19 cellular contexts compared by ENCODE assay signal in genomic region chr1:167065481-167065880, GRCh38. TPM values are rescaled to one million over a fixed set of nuclear protein-coding genes. Genes with fewer than 3 reads are reported as not detected.
"Had no signal": no experiment of that assay in that cellular context is flagged by ENCODE, and none has a peak within 500 bp of the region (broad histone marks: within the 10 kb centered on the region; RNA-seq: fewer than 3 reads in every experiment).

No MANE protein-coding gene starts in this region.

- H3K27me3 ChIP-seq: dorsolateral prefrontal cortex, hepatocyte, right atrium auricular region, thyroid gland had no signal

- H3K9me3 ChIP-seq: right atrium auricular region, thyroid gland had no signal

- DNase-seq: activated B cell treated with CpG ODN at 0.5 μM for 24 hours; activated CD4-positive, alpha-beta memory T cell treated with anti-CD3 and anti-CD28 coated beads, Interleukin-2, amount 10 ng/mL, durations not matched to agents 7 days and 5 days; activated CD4-positive, alpha-beta T cell treated with anti-CD3 and anti-CD28 coated beads for 4 hours; activated CD8-positive, alpha-beta memory T cell treated with anti-CD3 and anti-CD28 coated beads, Interleukin-2, amount 10 ng/mL, durations not matched to agents 7 days and 5 days; dorsolateral prefrontal cortex; foreskin fibroblast; stimulated activated CD4-positive, alpha-beta T cell treated with anti-CD3 and anti-CD28 coated beads, Interleukin-2, amount 100 ng/mL, for 24 hours; stimulated activated naive CD4-positive, alpha-beta T cell treated with Interleukin-2 at 50 U/mL for 16 hours; thyroid gland had no signal

- H3K36me3 Mint-ChIP-seq: activated CD8-positive, alpha-beta memory T cell treated with anti-CD3 and anti-CD28 coated beads, Interleukin-2, amount 10 ng/mL, durations not matched to agents 7 days and 5 days; activated naive CD8-positive, alpha-beta T cell; mesothelial cell of epicardium had no signal

- H3K4me1 Mint-ChIP-seq: activated B cell treated with CpG ODN at 0.5 μM for 24 hours had no signal

- H3K4me1 ChIP-seq: right atrium auricular region, thyroid gland had no signal

- H3K4me3 ChIP-seq: hepatocyte, lung, right atrium auricular region, thyroid gland had no signal

- H3K9me3 Mint-ChIP-seq: activated B cell treated with CpG ODN at 0.5 μM for 24 hours; activated CD4-positive, alpha-beta memory T cell treated with anti-CD3 and anti-CD28 coated beads, Interleukin-2, amount 10 ng/mL, durations not matched to agents 7 days and 5 days; mesothelial cell of epicardium had no signal

- H3K27ac ChIP-seq: epithelial cell of prostate, hepatocyte, right atrium auricular region, thyroid gland had no signal

- H3K4me3 Mint-ChIP-seq: activated B cell treated with CpG ODN at 0.5 μM for 24 hours; activated CD4-positive, alpha-beta memory T cell treated with anti-CD3 and anti-CD28 coated beads, Interleukin-2, amount 10 ng/mL, durations not matched to agents 7 days and 5 days; activated CD8-positive, alpha-beta memory T cell treated with anti-CD3 and anti-CD28 coated beads, Interleukin-2, amount 10 ng/mL, durations not matched to agents 7 days and 5 days; activated naive CD8-positive, alpha-beta T cell; mesothelial cell of epicardium had no signal

- H3K27ac Mint-ChIP-seq: activated B cell treated with CpG ODN at 0.5 μM for 24 hours; activated CD4-positive, alpha-beta memory T cell treated with anti-CD3 and anti-CD28 coated beads, Interleukin-2, amount 10 ng/mL, durations not matched to agents 7 days and 5 days; activated CD8-positive, alpha-beta memory T cell treated with anti-CD3 and anti-CD28 coated beads, Interleukin-2, amount 10 ng/mL, durations not matched to agents 7 days and 5 days; activated naive CD8-positive, alpha-beta T cell; mesothelial cell of epicardium; progenitor cell of endocrine pancreas had no signal

- ATAC-seq: activated CD8-positive, alpha-beta memory T cell treated with anti-CD3 and anti-CD28 coated beads, Interleukin-2, amount 10 ng/mL, durations not matched to agents 7 days and 5 days; left lobe of liver had no signal

- H3K27me3 Mint-ChIP-seq: activated B cell treated with CpG ODN at 0.5 μM for 24 hours; activated CD8-positive, alpha-beta memory T cell treated with anti-CD3 and anti-CD28 coated beads, Interleukin-2, amount 10 ng/mL, durations not matched to agents 7 days and 5 days; activated naive CD8-positive, alpha-beta T cell had no signal

- H3K36me3 ChIP-seq: right atrium auricular region, thyroid gland had no signal

RNA-seq across cellular contexts. Expression of gene GPA33, which starts 24.7 kb away (rescaled TPM):
- total RNA-seq: activated B cell treated with CpG ODN at 0.5 μM for 24 hours, myocyte, progenitor cell of endocrine pancreas, thyroid gland had no signal

RNA-seq across cellular contexts. Expression of gene STYXL2, which starts 28.4 kb away (rescaled TPM):
- total RNA-seq: activated B cell treated with CpG ODN at 0.5 μM for 24 hours; activated CD4-positive, alpha-beta memory T cell treated with anti-CD3 and anti-CD28 coated beads, Interleukin-2, amount 10 ng/mL, durations not matched to agents 7 days and 5 days; activated CD8-positive, alpha-beta memory T cell treated with anti-CD3 and anti-CD28 coated beads, Interleukin-2, amount 10 ng/mL, durations not matched to agents 7 days and 5 days; left lobe of liver; progenitor cell of endocrine pancreas; thyroid gland had no signal
- polyA plus RNA-seq: neural cell had no signal
